Comparison of ENCODE assay signal across 1 cellular context in the genomic region with DNA sequence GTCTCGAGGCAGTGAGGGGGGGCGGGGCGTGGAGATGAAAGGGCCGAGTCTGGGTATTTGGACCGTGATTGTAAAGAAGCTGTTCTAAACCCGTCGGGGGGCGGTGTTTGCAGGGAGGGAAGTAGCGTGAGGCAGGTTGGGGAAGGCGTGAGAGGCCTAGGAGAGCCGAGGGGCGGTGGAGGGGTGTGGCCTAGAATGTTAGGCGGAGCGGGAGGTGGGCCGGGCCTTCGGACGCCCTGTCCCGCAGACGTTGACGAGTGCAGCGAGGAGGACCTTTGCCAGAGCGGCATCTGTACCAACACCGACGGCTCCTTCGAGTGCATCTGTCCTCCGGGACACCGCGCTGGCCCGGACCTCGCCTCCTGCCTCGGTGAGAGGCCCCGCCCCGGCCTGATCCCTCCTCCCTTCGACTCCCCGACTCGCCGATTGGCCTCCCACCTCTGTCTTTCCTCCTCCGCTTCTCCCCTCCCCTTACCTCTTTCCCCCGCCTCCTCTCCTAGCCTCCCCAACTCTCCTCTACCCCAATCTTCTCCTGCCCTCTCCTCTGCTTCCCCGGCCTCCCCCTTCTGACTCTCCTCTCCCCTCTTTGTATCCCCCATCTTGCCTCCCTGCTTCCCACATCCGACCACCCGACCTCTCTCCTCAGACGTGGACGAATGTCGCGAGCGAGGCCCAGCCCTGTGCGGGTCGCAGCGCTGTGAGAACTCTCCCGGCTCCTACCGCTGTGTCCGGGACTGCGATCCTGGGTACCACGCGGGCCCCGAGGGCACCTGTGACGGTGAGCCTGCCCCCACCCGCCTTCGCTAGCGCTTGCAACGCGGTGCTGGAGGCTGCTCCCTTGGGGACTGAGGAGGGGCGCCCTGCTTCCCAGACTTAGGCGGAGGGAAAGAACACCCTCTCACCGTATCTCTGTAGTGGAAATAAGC.
A peak's percentile ranks its signal among the peaks of the same experiment; 100 is the strongest.
TF ChIP-seq lines count a peak whose summit lies in the region.

No MANE protein-coding gene starts in this region.

TF ChIP-seq in K562, 482 proteins besides CTCF, POLR2A, EP300 and RAD21 (continued from another document):
- TF ChIP-seq FOXA3 (CRISPR knock-in tag; conservative IDR thresholded peaks at IDR 0.05 in 1 of 2, IDR thresholded peaks at IDR 0.05 in 1 of 2) (peak in 1 of 2 experiments; percentile 23; a peak in 1 of 4 replicates), SUPT5H (IDR thresholded peaks at IDR 0.05) (peak; percentile 29; the same call in 1 of the 2 replicates), GATA2 (CRISPR knock-in tag; IDR thresholded peaks at IDR 0.05) (no peak), HDAC1 (IDR thresholded peaks at IDR 0.05) (peak in 1 of 2 experiments; percentile 74; a peak in 2 of 4 replicates), KDM2B (CRISPR knock-in tag; IDR thresholded peaks at IDR 0.05) (peak; percentile 41; the same call in 1 of the 2 replicates), ZC3H8 (IDR thresholded peaks at IDR 0.05) (0 out of 2 replicates have a peak, but pooled peaks have one; percentile 63), ZNF589 (CRISPR knock-in tag; IDR thresholded peaks at IDR 0.05; ENCODE audit: low read depth) (no peak), BRD4 (IDR thresholded peaks at IDR 0.05) (0 out of 2 replicates have a peak, but pooled peaks have one; percentile 11), HMGN3 (IDR thresholded peaks at IDR 0.05; ENCODE audit: borderline replicate concordance, extremely low read depth, insufficient read length, low read depth, low read length) (peak; percentile 53), ARNT (IDR thresholded peaks at IDR 0.05) (peak in 1 of 2 experiments; percentile 6; a peak in 1 of 4 replicates), ERF (CRISPR knock-in tag; IDR thresholded peaks at IDR 0.05) (peak; percentile 90), ZNF583 (CRISPR knock-in tag; IDR thresholded peaks at IDR 0.05) (no peak), LEF1 (IDR thresholded peaks at IDR 0.05) (0 out of 2 replicates have a peak, but pooled peaks have one; percentile 32)
- TF ChIP-seq, protein P1, sequence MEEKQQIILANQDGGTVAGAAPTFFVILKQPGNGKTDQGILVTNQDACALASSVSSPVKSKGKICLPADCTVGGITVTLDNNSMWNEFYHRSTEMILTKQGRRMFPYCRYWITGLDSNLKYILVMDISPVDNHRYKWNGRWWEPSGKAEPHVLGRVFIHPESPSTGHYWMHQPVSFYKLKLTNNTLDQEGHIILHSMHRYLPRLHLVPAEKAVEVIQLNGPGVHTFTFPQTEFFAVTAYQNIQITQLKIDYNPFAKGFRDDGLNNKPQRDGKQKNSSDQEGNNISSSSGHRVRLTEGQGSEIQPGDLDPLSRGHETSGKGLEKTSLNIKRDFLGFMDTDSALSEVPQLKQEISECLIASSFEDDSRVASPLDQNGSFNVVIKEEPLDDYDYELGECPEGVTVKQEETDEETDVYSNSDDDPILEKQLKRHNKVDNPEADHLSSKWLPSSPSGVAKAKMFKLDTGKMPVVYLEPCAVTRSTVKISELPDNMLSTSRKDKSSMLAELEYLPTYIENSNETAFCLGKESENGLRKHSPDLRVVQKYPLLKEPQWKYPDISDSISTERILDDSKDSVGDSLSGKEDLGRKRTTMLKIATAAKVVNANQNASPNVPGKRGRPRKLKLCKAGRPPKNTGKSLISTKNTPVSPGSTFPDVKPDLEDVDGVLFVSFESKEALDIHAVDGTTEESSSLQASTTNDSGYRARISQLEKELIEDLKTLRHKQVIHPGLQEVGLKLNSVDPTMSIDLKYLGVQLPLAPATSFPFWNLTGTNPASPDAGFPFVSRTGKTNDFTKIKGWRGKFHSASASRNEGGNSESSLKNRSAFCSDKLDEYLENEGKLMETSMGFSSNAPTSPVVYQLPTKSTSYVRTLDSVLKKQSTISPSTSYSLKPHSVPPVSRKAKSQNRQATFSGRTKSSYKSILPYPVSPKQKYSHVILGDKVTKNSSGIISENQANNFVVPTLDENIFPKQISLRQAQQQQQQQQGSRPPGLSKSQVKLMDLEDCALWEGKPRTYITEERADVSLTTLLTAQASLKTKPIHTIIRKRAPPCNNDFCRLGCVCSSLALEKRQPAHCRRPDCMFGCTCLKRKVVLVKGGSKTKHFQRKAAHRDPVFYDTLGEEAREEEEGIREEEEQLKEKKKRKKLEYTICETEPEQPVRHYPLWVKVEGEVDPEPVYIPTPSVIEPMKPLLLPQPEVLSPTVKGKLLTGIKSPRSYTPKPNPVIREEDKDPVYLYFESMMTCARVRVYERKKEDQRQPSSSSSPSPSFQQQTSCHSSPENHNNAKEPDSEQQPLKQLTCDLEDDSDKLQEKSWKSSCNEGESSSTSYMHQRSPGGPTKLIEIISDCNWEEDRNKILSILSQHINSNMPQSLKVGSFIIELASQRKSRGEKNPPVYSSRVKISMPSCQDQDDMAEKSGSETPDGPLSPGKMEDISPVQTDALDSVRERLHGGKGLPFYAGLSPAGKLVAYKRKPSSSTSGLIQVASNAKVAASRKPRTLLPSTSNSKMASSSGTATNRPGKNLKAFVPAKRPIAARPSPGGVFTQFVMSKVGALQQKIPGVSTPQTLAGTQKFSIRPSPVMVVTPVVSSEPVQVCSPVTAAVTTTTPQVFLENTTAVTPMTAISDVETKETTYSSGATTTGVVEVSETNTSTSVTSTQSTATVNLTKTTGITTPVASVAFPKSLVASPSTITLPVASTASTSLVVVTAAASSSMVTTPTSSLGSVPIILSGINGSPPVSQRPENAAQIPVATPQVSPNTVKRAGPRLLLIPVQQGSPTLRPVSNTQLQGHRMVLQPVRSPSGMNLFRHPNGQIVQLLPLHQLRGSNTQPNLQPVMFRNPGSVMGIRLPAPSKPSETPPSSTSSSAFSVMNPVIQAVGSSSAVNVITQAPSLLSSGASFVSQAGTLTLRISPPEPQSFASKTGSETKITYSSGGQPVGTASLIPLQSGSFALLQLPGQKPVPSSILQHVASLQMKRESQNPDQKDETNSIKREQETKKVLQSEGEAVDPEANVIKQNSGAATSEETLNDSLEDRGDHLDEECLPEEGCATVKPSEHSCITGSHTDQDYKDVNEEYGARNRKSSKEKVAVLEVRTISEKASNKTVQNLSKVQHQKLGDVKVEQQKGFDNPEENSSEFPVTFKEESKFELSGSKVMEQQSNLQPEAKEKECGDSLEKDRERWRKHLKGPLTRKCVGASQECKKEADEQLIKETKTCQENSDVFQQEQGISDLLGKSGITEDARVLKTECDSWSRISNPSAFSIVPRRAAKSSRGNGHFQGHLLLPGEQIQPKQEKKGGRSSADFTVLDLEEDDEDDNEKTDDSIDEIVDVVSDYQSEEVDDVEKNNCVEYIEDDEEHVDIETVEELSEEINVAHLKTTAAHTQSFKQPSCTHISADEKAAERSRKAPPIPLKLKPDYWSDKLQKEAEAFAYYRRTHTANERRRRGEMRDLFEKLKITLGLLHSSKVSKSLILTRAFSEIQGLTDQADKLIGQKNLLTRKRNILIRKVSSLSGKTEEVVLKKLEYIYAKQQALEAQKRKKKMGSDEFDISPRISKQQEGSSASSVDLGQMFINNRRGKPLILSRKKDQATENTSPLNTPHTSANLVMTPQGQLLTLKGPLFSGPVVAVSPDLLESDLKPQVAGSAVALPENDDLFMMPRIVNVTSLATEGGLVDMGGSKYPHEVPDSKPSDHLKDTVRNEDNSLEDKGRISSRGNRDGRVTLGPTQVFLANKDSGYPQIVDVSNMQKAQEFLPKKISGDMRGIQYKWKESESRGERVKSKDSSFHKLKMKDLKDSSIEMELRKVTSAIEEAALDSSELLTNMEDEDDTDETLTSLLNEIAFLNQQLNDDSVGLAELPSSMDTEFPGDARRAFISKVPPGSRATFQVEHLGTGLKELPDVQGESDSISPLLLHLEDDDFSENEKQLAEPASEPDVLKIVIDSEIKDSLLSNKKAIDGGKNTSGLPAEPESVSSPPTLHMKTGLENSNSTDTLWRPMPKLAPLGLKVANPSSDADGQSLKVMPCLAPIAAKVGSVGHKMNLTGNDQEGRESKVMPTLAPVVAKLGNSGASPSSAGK (IDR thresholded peaks at IDR 0.05): peak; percentile 78; the same call in 1 of the 2 replicates
- TF ChIP-seq, protein P2, sequence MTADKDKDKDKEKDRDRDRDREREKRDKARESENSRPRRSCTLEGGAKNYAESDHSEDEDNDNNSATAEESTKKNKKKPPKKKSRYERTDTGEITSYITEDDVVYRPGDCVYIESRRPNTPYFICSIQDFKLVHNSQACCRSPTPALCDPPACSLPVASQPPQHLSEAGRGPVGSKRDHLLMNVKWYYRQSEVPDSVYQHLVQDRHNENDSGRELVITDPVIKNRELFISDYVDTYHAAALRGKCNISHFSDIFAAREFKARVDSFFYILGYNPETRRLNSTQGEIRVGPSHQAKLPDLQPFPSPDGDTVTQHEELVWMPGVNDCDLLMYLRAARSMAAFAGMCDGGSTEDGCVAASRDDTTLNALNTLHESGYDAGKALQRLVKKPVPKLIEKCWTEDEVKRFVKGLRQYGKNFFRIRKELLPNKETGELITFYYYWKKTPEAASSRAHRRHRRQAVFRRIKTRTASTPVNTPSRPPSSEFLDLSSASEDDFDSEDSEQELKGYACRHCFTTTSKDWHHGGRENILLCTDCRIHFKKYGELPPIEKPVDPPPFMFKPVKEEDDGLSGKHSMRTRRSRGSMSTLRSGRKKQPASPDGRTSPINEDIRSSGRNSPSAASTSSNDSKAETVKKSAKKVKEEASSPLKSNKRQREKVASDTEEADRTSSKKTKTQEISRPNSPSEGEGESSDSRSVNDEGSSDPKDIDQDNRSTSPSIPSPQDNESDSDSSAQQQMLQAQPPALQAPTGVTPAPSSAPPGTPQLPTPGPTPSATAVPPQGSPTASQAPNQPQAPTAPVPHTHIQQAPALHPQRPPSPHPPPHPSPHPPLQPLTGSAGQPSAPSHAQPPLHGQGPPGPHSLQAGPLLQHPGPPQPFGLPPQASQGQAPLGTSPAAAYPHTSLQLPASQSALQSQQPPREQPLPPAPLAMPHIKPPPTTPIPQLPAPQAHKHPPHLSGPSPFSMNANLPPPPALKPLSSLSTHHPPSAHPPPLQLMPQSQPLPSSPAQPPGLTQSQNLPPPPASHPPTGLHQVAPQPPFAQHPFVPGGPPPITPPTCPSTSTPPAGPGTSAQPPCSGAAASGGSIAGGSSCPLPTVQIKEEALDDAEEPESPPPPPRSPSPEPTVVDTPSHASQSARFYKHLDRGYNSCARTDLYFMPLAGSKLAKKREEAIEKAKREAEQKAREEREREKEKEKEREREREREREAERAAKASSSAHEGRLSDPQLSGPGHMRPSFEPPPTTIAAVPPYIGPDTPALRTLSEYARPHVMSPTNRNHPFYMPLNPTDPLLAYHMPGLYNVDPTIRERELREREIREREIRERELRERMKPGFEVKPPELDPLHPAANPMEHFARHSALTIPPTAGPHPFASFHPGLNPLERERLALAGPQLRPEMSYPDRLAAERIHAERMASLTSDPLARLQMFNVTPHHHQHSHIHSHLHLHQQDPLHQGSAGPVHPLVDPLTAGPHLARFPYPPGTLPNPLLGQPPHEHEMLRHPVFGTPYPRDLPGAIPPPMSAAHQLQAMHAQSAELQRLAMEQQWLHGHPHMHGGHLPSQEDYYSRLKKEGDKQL (CRISPR knock-in tag; IDR thresholded peaks at IDR 0.05; ENCODE audit: borderline replicate concordance): no peak
- TF ChIP-seq, protein P3, sequence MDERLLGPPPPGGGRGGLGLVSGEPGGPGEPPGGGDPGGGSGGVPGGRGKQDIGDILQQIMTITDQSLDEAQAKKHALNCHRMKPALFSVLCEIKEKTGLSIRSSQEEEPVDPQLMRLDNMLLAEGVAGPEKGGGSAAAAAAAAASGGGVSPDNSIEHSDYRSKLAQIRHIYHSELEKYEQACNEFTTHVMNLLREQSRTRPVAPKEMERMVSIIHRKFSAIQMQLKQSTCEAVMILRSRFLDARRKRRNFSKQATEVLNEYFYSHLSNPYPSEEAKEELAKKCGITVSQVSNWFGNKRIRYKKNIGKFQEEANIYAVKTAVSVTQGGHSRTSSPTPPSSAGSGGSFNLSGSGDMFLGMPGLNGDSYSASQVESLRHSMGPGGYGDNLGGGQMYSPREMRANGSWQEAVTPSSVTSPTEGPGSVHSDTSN (CRISPR knock-in tag; IDR thresholded peaks at IDR 0.05; ENCODE audit: low read depth): no peak
- TF ChIP-seq, protein P3 (tag; conservative IDR thresholded peaks at IDR 0.05; ENCODE audit: low read depth): peak; percentile 68
- TF ChIP-seq, protein P4, sequence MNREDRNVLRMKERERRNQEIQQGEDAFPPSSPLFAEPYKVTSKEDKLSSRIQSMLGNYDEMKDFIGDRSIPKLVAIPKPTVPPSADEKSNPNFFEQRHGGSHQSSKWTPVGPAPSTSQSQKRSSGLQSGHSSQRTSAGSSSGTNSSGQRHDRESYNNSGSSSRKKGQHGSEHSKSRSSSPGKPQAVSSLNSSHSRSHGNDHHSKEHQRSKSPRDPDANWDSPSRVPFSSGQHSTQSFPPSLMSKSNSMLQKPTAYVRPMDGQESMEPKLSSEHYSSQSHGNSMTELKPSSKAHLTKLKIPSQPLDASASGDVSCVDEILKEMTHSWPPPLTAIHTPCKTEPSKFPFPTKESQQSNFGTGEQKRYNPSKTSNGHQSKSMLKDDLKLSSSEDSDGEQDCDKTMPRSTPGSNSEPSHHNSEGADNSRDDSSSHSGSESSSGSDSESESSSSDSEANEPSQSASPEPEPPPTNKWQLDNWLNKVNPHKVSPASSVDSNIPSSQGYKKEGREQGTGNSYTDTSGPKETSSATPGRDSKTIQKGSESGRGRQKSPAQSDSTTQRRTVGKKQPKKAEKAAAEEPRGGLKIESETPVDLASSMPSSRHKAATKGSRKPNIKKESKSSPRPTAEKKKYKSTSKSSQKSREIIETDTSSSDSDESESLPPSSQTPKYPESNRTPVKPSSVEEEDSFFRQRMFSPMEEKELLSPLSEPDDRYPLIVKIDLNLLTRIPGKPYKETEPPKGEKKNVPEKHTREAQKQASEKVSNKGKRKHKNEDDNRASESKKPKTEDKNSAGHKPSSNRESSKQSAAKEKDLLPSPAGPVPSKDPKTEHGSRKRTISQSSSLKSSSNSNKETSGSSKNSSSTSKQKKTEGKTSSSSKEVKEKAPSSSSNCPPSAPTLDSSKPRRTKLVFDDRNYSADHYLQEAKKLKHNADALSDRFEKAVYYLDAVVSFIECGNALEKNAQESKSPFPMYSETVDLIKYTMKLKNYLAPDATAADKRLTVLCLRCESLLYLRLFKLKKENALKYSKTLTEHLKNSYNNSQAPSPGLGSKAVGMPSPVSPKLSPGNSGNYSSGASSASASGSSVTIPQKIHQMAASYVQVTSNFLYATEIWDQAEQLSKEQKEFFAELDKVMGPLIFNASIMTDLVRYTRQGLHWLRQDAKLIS (CRISPR knock-in tag; IDR thresholded peaks at IDR 0.05): no peak
- TF ChIP-seq, protein P5, sequence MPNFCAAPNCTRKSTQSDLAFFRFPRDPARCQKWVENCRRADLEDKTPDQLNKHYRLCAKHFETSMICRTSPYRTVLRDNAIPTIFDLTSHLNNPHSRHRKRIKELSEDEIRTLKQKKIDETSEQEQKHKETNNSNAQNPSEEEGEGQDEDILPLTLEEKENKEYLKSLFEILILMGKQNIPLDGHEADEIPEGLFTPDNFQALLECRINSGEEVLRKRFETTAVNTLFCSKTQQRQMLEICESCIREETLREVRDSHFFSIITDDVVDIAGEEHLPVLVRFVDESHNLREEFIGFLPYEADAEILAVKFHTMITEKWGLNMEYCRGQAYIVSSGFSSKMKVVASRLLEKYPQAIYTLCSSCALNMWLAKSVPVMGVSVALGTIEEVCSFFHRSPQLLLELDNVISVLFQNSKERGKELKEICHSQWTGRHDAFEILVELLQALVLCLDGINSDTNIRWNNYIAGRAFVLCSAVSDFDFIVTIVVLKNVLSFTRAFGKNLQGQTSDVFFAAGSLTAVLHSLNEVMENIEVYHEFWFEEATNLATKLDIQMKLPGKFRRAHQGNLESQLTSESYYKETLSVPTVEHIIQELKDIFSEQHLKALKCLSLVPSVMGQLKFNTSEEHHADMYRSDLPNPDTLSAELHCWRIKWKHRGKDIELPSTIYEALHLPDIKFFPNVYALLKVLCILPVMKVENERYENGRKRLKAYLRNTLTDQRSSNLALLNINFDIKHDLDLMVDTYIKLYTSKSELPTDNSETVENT (CRISPR knock-in tag; IDR thresholded peaks at IDR 0.05): peak; percentile 56; the same call in 1 of the 2 replicates
